In genomic region chr12:7066596-7066995, GRCh38 we compare ENCODE assay signal across 26 cellular contexts.
"Had no signal": no experiment of that assay in that cellular context is flagged by ENCODE, and none has a peak within 500 bp of the region (broad histone marks: within the 10 kb centered on the region; RNA-seq: fewer than 3 reads in every experiment).

No MANE protein-coding gene starts in this region.

- H3K9me3 ChIP-seq: SJCRH30 had no signal

- H3K36me3 ChIP-seq: SJCRH30, WERI-Rb-1 had no signal

- H3K4me2 ChIP-seq: KMS-11 had no signal

- H3K4me1 ChIP-seq: SJCRH30 had no signal

- ATAC-seq: activated CD8-positive, alpha-beta memory T cell treated with anti-CD3 and anti-CD28 coated beads, Interleukin-2, amount 10 ng/mL, durations not matched to agents 7 days and 5 days; activated naive CD8-positive, alpha-beta T cell treated with anti-CD3 and anti-CD28 coated beads, Interleukin-2, amount 50 U/mL, for 24 hours; Panc1 had no signal

- H3K4me3 ChIP-seq: SJCRH30, SK-N-MC had no signal

- DNase-seq: activated CD4-positive, alpha-beta memory T cell treated with anti-CD3 and anti-CD28 coated beads, Interleukin-2, amount 10 ng/mL, durations not matched to agents 7 days and 5 days; activated CD4-positive, alpha-beta T cell treated with anti-CD3 and anti-CD28 coated beads for 1 hour; activated CD4-positive, alpha-beta T cell treated with anti-CD3 and anti-CD28 coated beads for 48 hours; activated CD4-positive, CD25-positive, alpha-beta regulatory T cell; activated CD8-positive, alpha-beta memory T cell treated with anti-CD3 and anti-CD28 coated beads for 24 hours; activated CD8-positive, alpha-beta memory T cell treated with anti-CD3 and anti-CD28 coated beads, Interleukin-2, amount 10 ng/mL, durations not matched to agents 7 days and 5 days; activated CD8-positive, alpha-beta memory T cell treated with anti-CD3 and anti-CD28 coated beads, Interleukin-2, amount 50 U/mL, for 48 hours; activated effector memory CD4-positive, alpha-beta T cell treated with Interleukin-2 at 50 U/mL for 16 hours; activated naive CD4-positive, alpha-beta T cell treated with anti-CD3 and anti-CD28 coated beads, Interleukin-2, amount 10 ng/mL, durations not matched to agents 7 days and 5 days; activated naive CD8-positive, alpha-beta T cell treated with anti-CD3 and anti-CD28 coated beads, Interleukin-2, amount 50 U/mL, for 24 hours; activated T-cell treated with anti-CD3 and anti-CD28 coated beads, Interleukin-2, amount 50 U/mL, for 48 hours; NCI-H1048; NCI-H1105 treated with DMSO at 0.1 percent for 48 hours; NCI-H1436; NCI-H1694; NCI-H1930; NCI-H2081 treated with DMSO at 0.1 percent for 48 hours; NCI-H226; NCI-H524 treated with DMSO at 0.1 percent for 48 hours; SHP77; SJCRH30; T1000; WERI-Rb-1 had no signal

- H3K9ac ChIP-seq: KMS-11 had no signal

- H3K27ac ChIP-seq: KMS-11, SJCRH30, SK-N-MC, WERI-Rb-1 had no signal
